Comparison of ENCODE assay signal across 24 cellular contexts in the genomic region with DNA sequence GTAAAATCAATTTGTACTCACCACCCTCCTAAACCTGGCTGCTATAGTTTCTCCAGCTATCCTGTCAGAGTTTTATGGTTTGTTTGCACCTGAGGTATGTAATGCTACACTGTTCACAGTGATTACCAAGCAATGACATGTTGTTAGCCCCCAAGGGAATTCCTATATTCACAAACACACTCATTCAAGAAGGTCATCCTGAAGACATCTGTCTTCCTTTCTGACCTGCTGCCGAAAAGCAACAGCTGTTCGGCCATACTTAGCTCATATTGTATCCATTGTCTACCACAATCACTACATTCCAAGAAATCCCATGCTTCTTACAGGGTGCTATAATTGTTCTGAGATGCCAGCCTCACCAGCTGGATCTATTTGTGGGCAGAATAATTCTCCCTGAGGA.
DNase-seq lines count a peak whose midpoint lies in the region; ATAC-seq and TF ChIP-seq lines count a peak whose summit lies in the region.
"Had no signal": no experiment of that assay in that cellular context is flagged by ENCODE, and none has a peak within 500 bp of the region (broad histone marks: within the 10 kb centered on the region; RNA-seq: fewer than 3 reads in every experiment).

No MANE protein-coding gene starts in this region.

- no peaks in the 10 kb centered on the region for H3K27me3 ChIP-seq in foreskin keratinocyte
- H3K27me3 ChIP-seq: MG63 had no signal

- H3K4me3 Mint-ChIP-seq in nephron progenitor cell = no peak overlapping the region
- H3K4me3 Mint-ChIP-seq: B cell; CD8-positive, alpha-beta T cell had no signal

- TF ChIP-seq CTCF in foreskin keratinocyte (conservative IDR thresholded peaks at IDR 0.05) (no peak), nephron progenitor cell (IDR thresholded peaks at IDR 0.05) (no peak)

- DNase-seq in LHCN-M2 (ENCODE audit: low read depth) (peak; percentile 13), NCI-H524 treated with DMSO at 0.1 percent for 48 hours (lab: John Stamatoyannopoulos, UW) (peak; percentile 57), foreskin keratinocyte (peak; percentile 74 to 92), nephron progenitor cell (no peak)
- no peak for DNase-seq in stimulated activated CD4-positive, alpha-beta T cell treated with anti-CD3 and anti-CD28 coated beads, Interleukin-15, amount 100 ng/mL, for 24 hours
- DNase-seq in activated CD8-positive, alpha-beta memory T cell treated with anti-CD3 and anti-CD28 coated beads, Interleukin-2, amount 50 U/mL, for 48 hours = no peak
- DNase-seq: CD8-positive, alpha-beta T cell; DMS 273 treated with DMSO at 0.1 percent for 48 hours; DMS79; HCEC 1CT; KBM-7; MG63; NCI-H1105 treated with DMSO at 0.1 percent for 48 hours; NCI-H2029; NCI-H2171; NCI-H226; NCI-H510A treated with DMSO at 0.1 percent for 48 hours; Right ventricle myocardium superior; RPMI8226; T-helper 1 cell had no signal

- no peaks in the 10 kb centered on the region for H3K9me3 Mint-ChIP-seq in nephron progenitor cell
- H3K9me3 Mint-ChIP-seq: CD8-positive, alpha-beta T cell had no signal

- ATAC-seq in foreskin keratinocyte (peak; percentile 59), GM21825 (IDR thresholded peaks at IDR 0.05; ENCODE audit: unreplicated experiment) (no peak)
- ATAC-seq: CD8-positive, alpha-beta T cell had no signal

- peaks cover 9% of the 10 kb centered on the region for H3K4me1 ChIP-seq in foreskin keratinocyte
- H3K4me1 ChIP-seq: Caco-2 had no signal

- H3K36me3 Mint-ChIP-seq in nephron progenitor cell (ENCODE audit: low read depth) = no peaks in the 10 kb centered on the region
- H3K36me3 Mint-ChIP-seq: CD8-positive, alpha-beta T cell had no signal

- H3K27ac ChIP-seq in foreskin keratinocyte = no peak overlapping the region
- H3K27ac ChIP-seq: C4-2B had no signal

- H3K4me1 Mint-ChIP-seq in nephron progenitor cell = peaks cover 19% of the 10 kb centered on the region
- H3K4me1 Mint-ChIP-seq: B cell had no signal

- no peaks in the 10 kb centered on the region for H3K27me3 Mint-ChIP-seq in nephron progenitor cell (ENCODE audit: low read depth, poor library complexity)
- H3K27me3 Mint-ChIP-seq: B cell had no signal

- H3K27ac Mint-ChIP-seq in nephron progenitor cell = peak overlapping the region; percentile 26
- H3K27ac Mint-ChIP-seq: B cell; CD8-positive, alpha-beta T cell had no signal

Comparison
In these comparisons a context has a peak if more than half of its experiments do, and no peak if none do; other contexts are left out.
1. DNase-seq: peak in LHCN-M2 (single experiment), NCI-H524 treated with DMSO at 0.1 percent for 48 hours (single experiment) and foreskin keratinocyte (2 of 2); none in nephron progenitor cell (single experiment), stimulated activated CD4-positive, alpha-beta T cell treated with anti-CD3 and anti-CD28 coated beads, Interleukin-15, amount 100 ng/mL, for 24 hours (single experiment) and activated CD8-positive, alpha-beta memory T cell treated with anti-CD3 and anti-CD28 coated beads, Interleukin-2, amount 50 U/mL, for 48 hours (single experiment).